In genomic region chrX:10159069-10159468, GRCh38 we compare ENCODE assay signal across 1 cellular context.
TF ChIP-seq lines count a peak whose summit lies in the region.

No MANE protein-coding gene starts in this region.

TF ChIP-seq in K562, 482 proteins besides CTCF, POLR2A, EP300 and RAD21 (continued from another document and continues in another):
- TF ChIP-seq WHSC1 (IDR thresholded peaks at IDR 0.05; ENCODE audit: low read length) (no peak), ZZZ3 (IDR thresholded peaks at IDR 0.05) (no peak), ZC3H4 (CRISPR knock-in tag; IDR thresholded peaks at IDR 0.05; ENCODE audit: borderline replicate concordance) (no peak), ESRRA (IDR thresholded peaks at IDR 0.05; ENCODE audit: borderline replicate concordance, low read depth) (no peak), TAF1 (IDR thresholded peaks at IDR 0.05; ENCODE audit: control insufficient read depth, extremely low read depth, insufficient read depth, low read length, severe bottlenecking) (no peak), TCF7 (IDR thresholded peaks at IDR 0.05; ENCODE audit: borderline replicate concordance) (no peak), ARID1B (IDR thresholded peaks at IDR 0.05) (peak; percentile 92), PHF21A (IDR thresholded peaks at IDR 0.05; ENCODE audit: borderline replicate concordance, low read depth) (no peak), ZNF121 (CRISPR knock-in tag; conservative IDR thresholded peaks at IDR 0.05) (no peak), ZBTB26 (CRISPR knock-in tag; IDR thresholded peaks at IDR 0.05) (no peak), POLR2AphosphoS2 (IDR thresholded peaks at IDR 0.05; ENCODE audit: low read length) (no peak), FOS (IDR thresholded peaks at IDR 0.05; ENCODE audit: extremely low read depth, insufficient read length) (no peak), POLR2G (IDR thresholded peaks at IDR 0.05; ENCODE audit: low read depth, low read length) (no peak), BCL6 (CRISPR knock-in tag; IDR thresholded peaks at IDR 0.05) (no peak), EGR1 (conservative IDR thresholded peaks at IDR 0.05) (no peak), ZNF764 (CRISPR knock-in tag; IDR thresholded peaks at IDR 0.05; ENCODE audit: low read depth) (no peak), SRSF7 (optimal IDR thresholded peaks at IDR 0.05; ENCODE audit: low read depth, low read length) (no peak), ZBTB49 (CRISPR knock-in tag; IDR thresholded peaks at IDR 0.05; ENCODE audit: borderline replicate concordance) (no peak), TCF15 (CRISPR knock-in tag; IDR thresholded peaks at IDR 0.05) (no peak), PRPF4 (IDR thresholded peaks at IDR 0.05; ENCODE audit: insufficient read depth, low read depth, low read length, poor library complexity, severe bottlenecking) (no peak), ZNF197 (CRISPR knock-in tag; IDR thresholded peaks at IDR 0.05; ENCODE audit: low read depth) (no peak), E2F6 (IDR thresholded peaks at IDR 0.05; ENCODE audit: borderline replicate concordance in 1 of 2, extremely low read depth in 1 of 2, insufficient read depth in 1 of 2, insufficient read length in 1 of 2, low read depth in 1 of 2, low read length in 1 of 2, poor library complexity in 1 of 2, severe bottlenecking in 1 of 2) (no peak), BMI1 (IDR thresholded peaks at IDR 0.05; ENCODE audit: low read length) (no peak), NRF1 (conservative IDR thresholded peaks at IDR 0.05 in 1 of 2, IDR thresholded peaks at IDR 0.05 in 1 of 2) (no peak), NONO (IDR thresholded peaks at IDR 0.05; ENCODE audit: low read depth in 2 of 2, low read length in 1 of 2) (no peak), ZBTB33 (CRISPR knock-in tag; IDR thresholded peaks at IDR 0.05) (no peak), FOXP1 (CRISPR knock-in tag; IDR thresholded peaks at IDR 0.05) (no peak), ZNF740 (CRISPR knock-in tag; IDR thresholded peaks at IDR 0.05) (no peak), ZNF740 (tag; IDR thresholded peaks at IDR 0.05) (no peak), KAT8 (IDR thresholded peaks at IDR 0.05; ENCODE audit: low read depth) (no peak), EWSR1 (IDR thresholded peaks at IDR 0.05; ENCODE audit: borderline replicate concordance, low read depth, partially characterized antibody) (no peak), BRF1 (IDR thresholded peaks at IDR 0.05; ENCODE audit: borderline replicate concordance, extremely low read depth, insufficient read length) (no peak), HCFC1 (IDR thresholded peaks at IDR 0.05; ENCODE audit: low read depth, low read length) (no peak), ARID3A (IDR thresholded peaks at IDR 0.05; ENCODE audit: borderline replicate concordance, low read depth, low read length) (no peak), ZNF354B (CRISPR knock-in tag; IDR thresholded peaks at IDR 0.05) (no peak), MAFF (IDR thresholded peaks at IDR 0.05; ENCODE audit: low read length) (no peak), CC2D1A (IDR thresholded peaks at IDR 0.05) (peak; percentile 77; the same call in 1 of the 2 replicates), TOE1 (IDR thresholded peaks at IDR 0.05; ENCODE audit: borderline replicate concordance) (peak; percentile 21; the same call in 1 of the 2 replicates), TOE1 (CRISPR knock-in tag; IDR thresholded peaks at IDR 0.05; ENCODE audit: borderline replicate concordance, low read depth) (no peak), HINFP (tag; conservative IDR thresholded peaks at IDR 0.05; ENCODE audit: low read depth) (no peak), CBX5 (IDR thresholded peaks at IDR 0.05; ENCODE audit: borderline replicate concordance, low read depth) (no peak), MECOM (CRISPR knock-in tag; IDR thresholded peaks at IDR 0.05) (no peak), ETV5 (CRISPR knock-in tag; IDR thresholded peaks at IDR 0.05; ENCODE audit: low read depth) (no peak), ZNF696 (CRISPR knock-in tag; conservative IDR thresholded peaks at IDR 0.05) (no peak), MTA2 (IDR thresholded peaks at IDR 0.05; ENCODE audit: low read depth) (peak; percentile 88), RBM25 (IDR thresholded peaks at IDR 0.05; ENCODE audit: low read depth, low read length, severe bottlenecking) (no peak), FOSL1 (tag; conservative IDR thresholded peaks at IDR 0.05) (0 out of 2 replicates have a peak, but pooled peaks have one; percentile 16), MCM7 (IDR thresholded peaks at IDR 0.05) (no peak), HDAC2 (IDR thresholded peaks at IDR 0.05) (0 out of 2 replicates have a peak, but pooled peaks have one; percentile 35), KLF16 (IDR thresholded peaks at IDR 0.05) (peak; percentile 75; the same call in 1 of the 2 replicates), KDM2B (CRISPR knock-in tag; IDR thresholded peaks at IDR 0.05) (no peak), ID3 (CRISPR knock-in tag; IDR thresholded peaks at IDR 0.05) (no peak), ID3 (tag; IDR thresholded peaks at IDR 0.05) (no peak), ZBTB34 (CRISPR knock-in tag; IDR thresholded peaks at IDR 0.05) (no peak), ZSCAN32 (CRISPR knock-in tag; IDR thresholded peaks at IDR 0.05) (no peak)
